1 cellular context compared by ENCODE assay signal in the genomic region with DNA sequence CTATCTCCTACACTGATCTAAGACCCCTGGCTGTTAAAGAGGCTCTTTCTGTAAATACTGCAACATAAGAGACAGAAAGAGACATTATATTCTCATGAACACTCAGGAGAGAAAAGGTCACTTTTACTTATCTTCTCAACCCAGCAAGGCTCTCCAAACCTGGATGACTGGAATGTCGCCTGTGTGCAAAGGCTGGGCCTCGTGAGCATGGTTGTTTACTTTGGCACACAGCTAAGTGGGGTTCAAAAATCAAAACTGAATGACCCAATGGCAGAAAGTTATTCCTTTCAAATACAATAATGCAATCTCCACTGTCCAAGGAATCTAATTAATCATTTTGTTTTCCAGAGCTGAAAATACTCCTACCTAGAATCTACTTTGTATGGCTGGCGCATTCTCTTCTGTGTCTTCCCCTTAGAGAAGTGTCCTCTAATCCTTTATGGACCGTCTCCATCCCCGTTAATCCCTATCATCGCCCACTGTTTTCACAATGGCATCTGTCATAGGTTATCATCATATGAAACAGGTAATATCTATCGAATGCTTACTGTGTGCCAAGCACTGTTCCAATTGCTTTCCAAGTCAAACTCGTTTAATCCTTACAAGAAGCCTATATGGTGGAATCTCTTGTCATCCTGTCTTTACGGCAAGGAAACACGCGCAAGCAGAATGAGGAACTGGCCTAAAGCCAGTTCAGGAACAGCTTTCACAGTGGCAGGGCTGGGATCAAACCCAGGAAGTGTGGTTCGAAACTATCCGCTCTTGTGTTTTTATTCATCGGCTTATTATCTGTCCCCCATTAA.
TF ChIP-seq lines count a peak whose summit lies in the region.

No MANE protein-coding gene starts in this region.

TF ChIP-seq in HepG2, 621 proteins besides CTCF, POLR2A, EP300 and RAD21 (continues in another document):
- TF ChIP-seq, protein P1, sequence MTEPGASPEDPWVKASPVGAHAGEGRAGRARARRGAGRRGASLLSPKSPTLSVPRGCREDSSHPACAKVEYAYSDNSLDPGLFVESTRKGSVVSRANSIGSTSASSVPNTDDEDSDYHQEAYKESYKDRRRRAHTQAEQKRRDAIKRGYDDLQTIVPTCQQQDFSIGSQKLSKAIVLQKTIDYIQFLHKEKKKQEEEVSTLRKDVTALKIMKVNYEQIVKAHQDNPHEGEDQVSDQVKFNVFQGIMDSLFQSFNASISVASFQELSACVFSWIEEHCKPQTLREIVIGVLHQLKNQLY (CRISPR knock-in tag; IDR thresholded peaks at IDR 0.05): peak; percentile 29; the same call in 1 of the 2 replicates
- TF ChIP-seq ZNF781 (CRISPR knock-in tag; IDR thresholded peaks at IDR 0.05; ENCODE audit: borderline replicate concordance, not compliant biosample characterization) (peak; percentile 30), GATAD2A (CRISPR knock-in tag; IDR thresholded peaks at IDR 0.05) (peak; percentile 33; the same call in 1 of the 2 replicates), NCOA2 (CRISPR knock-in tag; IDR thresholded peaks at IDR 0.05) (peak; percentile 32; the same call in 1 of the 2 replicates), HDAC1 (CRISPR knock-in tag; IDR thresholded peaks at IDR 0.05) (0 out of 2 replicates have a peak, but pooled peaks have one; percentile 17), ZSCAN30 (CRISPR knock-in tag; IDR thresholded peaks at IDR 0.05) (no peak), ZNF670 (CRISPR knock-in tag; IDR thresholded peaks at IDR 0.05; ENCODE audit: borderline replicate concordance) (no peak), HOXA3 (CRISPR knock-in tag; IDR thresholded peaks at IDR 0.05) (peak; percentile 51), HES4 (CRISPR knock-in tag; IDR thresholded peaks at IDR 0.05; ENCODE audit: borderline replicate concordance) (no peak), NFRKB (IDR thresholded peaks at IDR 0.05) (no peak), TEAD3 (CRISPR knock-in tag; optimal IDR thresholded peaks at IDR 0.05; ENCODE audit: borderline replicate concordance) (peak; percentile 78), ZNF552 (CRISPR knock-in tag; IDR thresholded peaks at IDR 0.05; ENCODE audit: borderline replicate concordance) (no peak), FOXJ3 (CRISPR knock-in tag; IDR thresholded peaks at IDR 0.05; ENCODE audit: borderline replicate concordance) (0 out of 2 replicates have a peak, but pooled peaks have one; percentile 26), NONO (IDR thresholded peaks at IDR 0.05) (no peak), NONO (CRISPR knock-in tag; conservative IDR thresholded peaks at IDR 0.05) (peak; percentile 60; the same call in 1 of the 2 replicates), FOXP1 (IDR thresholded peaks at IDR 0.05) (no peak), FOXP1 (CRISPR knock-in tag; IDR thresholded peaks at IDR 0.05) (peak; percentile 55), SALL1 (CRISPR knock-in tag; IDR thresholded peaks at IDR 0.05) (peak; percentile 48; the same call in 1 of the 2 replicates), NR2F6 (IDR thresholded peaks at IDR 0.05) (peak; percentile 19; the same call in 1 of the 2 replicates), NR2F6 (CRISPR knock-in tag; IDR thresholded peaks at IDR 0.05) (peak; percentile 39; the same call in 1 of the 2 replicates), ZFP1 (CRISPR knock-in tag; IDR thresholded peaks at IDR 0.05) (no peak), BCL6 (CRISPR knock-in tag; IDR thresholded peaks at IDR 0.05) (peak; percentile 59), ZNF256 (CRISPR knock-in tag; conservative IDR thresholded peaks at IDR 0.05) (0 out of 2 replicates have a peak, but pooled peaks have one; percentile 48), ZNF331 (CRISPR knock-in tag; IDR thresholded peaks at IDR 0.05) (peak; percentile 26), TBX2 (CRISPR knock-in tag; IDR thresholded peaks at IDR 0.05; ENCODE audit: borderline replicate concordance) (0 out of 2 replicates have a peak, but pooled peaks have one; percentile 29), ARNTL (CRISPR knock-in tag; IDR thresholded peaks at IDR 0.05) (peak; percentile 92), HNF4A (CRISPR knock-in tag; IDR thresholded peaks at IDR 0.05) (peak; percentile 74), HMG20A (CRISPR knock-in tag; IDR thresholded peaks at IDR 0.05; ENCODE audit: borderline replicate concordance) (peak; percentile 37; the same call in 1 of the 2 replicates), PPARG (CRISPR knock-in tag; conservative IDR thresholded peaks at IDR 0.05) (0 out of 2 replicates have a peak, but pooled peaks have one; percentile 15)
- TF ChIP-seq, protein P2, sequence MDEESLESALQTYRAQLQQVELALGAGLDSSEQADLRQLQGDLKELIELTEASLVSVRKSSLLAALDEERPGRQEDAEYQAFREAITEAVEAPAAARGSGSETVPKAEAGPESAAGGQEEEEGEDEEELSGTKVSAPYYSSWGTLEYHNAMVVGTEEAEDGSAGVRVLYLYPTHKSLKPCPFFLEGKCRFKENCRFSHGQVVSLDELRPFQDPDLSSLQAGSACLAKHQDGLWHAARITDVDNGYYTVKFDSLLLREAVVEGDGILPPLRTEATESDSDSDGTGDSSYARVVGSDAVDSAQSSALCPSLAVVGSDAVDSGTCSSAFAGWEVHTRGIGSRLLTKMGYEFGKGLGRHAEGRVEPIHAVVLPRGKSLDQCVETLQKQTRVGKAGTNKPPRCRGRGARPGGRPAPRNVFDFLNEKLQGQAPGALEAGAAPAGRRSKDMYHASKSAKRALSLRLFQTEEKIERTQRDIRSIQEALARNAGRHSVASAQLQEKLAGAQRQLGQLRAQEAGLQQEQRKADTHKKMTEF (CRISPR knock-in tag; IDR thresholded peaks at IDR 0.05): 0 out of 2 replicates have a peak, but pooled peaks have one; percentile 16
- TF ChIP-seq, protein P3, sequence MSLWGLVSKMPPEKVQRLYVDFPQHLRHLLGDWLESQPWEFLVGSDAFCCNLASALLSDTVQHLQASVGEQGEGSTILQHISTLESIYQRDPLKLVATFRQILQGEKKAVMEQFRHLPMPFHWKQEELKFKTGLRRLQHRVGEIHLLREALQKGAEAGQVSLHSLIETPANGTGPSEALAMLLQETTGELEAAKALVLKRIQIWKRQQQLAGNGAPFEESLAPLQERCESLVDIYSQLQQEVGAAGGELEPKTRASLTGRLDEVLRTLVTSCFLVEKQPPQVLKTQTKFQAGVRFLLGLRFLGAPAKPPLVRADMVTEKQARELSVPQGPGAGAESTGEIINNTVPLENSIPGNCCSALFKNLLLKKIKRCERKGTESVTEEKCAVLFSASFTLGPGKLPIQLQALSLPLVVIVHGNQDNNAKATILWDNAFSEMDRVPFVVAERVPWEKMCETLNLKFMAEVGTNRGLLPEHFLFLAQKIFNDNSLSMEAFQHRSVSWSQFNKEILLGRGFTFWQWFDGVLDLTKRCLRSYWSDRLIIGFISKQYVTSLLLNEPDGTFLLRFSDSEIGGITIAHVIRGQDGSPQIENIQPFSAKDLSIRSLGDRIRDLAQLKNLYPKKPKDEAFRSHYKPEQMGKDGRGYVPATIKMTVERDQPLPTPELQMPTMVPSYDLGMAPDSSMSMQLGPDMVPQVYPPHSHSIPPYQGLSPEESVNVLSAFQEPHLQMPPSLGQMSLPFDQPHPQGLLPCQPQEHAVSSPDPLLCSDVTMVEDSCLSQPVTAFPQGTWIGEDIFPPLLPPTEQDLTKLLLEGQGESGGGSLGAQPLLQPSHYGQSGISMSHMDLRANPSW (CRISPR knock-in tag; IDR thresholded peaks at IDR 0.05; ENCODE audit: borderline replicate concordance): no peak
- TF ChIP-seq, protein P4, sequence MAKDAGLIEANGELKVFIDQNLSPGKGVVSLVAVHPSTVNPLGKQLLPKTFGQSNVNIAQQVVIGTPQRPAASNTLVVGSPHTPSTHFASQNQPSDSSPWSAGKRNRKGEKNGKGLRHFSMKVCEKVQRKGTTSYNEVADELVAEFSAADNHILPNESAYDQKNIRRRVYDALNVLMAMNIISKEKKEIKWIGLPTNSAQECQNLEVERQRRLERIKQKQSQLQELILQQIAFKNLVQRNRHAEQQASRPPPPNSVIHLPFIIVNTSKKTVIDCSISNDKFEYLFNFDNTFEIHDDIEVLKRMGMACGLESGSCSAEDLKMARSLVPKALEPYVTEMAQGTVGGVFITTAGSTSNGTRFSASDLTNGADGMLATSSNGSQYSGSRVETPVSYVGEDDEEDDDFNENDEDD (CRISPR knock-in tag; IDR thresholded peaks at IDR 0.05; ENCODE audit: borderline replicate concordance): 0 out of 2 replicates have a peak, but pooled peaks have one; percentile 10
- TF ChIP-seq, protein P5, sequence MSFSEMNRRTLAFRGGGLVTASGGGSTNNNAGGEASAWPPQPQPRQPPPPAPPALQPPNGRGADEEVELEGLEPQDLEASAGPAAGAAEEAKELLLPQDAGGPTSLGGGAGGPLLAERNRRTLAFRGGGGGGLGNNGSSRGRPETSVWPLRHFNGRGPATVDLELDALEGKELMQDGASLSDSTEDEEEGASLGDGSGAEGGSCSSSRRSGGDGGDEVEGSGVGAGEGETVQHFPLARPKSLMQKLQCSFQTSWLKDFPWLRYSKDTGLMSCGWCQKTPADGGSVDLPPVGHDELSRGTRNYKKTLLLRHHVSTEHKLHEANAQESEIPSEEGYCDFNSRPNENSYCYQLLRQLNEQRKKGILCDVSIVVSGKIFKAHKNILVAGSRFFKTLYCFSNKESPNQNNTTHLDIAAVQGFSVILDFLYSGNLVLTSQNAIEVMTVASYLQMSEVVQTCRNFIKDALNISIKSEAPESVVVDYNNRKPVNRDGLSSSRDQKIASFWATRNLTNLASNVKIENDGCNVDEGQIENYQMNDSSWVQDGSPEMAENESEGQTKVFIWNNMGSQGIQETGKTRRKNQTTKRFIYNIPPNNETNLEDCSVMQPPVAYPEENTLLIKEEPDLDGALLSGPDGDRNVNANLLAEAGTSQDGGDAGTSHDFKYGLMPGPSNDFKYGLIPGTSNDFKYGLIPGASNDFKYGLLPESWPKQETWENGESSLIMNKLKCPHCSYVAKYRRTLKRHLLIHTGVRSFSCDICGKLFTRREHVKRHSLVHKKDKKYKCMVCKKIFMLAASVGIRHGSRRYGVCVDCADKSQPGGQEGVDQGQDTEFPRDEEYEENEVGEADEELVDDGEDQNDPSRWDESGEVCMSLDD (CRISPR knock-in tag; IDR thresholded peaks at IDR 0.05; ENCODE audit: borderline replicate concordance): peak; percentile 88; the same call in 1 of the 2 replicates
- TF ChIP-seq, protein P6, sequence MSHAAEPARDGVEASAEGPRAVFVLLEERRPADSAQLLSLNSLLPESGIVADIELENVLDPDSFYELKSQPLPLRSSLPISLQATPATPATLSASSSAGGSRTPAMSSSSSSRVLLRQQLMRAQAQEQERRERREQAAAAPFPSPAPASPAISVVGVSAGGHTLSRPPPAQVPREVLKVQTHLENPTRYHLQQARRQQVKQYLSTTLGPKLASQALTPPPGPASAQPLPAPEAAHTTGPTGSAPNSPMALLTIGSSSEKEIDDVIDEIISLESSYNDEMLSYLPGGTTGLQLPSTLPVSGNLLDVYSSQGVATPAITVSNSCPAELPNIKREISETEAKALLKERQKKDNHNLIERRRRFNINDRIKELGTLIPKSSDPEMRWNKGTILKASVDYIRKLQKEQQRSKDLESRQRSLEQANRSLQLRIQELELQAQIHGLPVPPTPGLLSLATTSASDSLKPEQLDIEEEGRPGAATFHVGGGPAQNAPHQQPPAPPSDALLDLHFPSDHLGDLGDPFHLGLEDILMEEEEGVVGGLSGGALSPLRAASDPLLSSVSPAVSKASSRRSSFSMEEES (CRISPR knock-in tag; IDR thresholded peaks at IDR 0.05): peak; percentile 87
- TF ChIP-seq, protein P7, sequence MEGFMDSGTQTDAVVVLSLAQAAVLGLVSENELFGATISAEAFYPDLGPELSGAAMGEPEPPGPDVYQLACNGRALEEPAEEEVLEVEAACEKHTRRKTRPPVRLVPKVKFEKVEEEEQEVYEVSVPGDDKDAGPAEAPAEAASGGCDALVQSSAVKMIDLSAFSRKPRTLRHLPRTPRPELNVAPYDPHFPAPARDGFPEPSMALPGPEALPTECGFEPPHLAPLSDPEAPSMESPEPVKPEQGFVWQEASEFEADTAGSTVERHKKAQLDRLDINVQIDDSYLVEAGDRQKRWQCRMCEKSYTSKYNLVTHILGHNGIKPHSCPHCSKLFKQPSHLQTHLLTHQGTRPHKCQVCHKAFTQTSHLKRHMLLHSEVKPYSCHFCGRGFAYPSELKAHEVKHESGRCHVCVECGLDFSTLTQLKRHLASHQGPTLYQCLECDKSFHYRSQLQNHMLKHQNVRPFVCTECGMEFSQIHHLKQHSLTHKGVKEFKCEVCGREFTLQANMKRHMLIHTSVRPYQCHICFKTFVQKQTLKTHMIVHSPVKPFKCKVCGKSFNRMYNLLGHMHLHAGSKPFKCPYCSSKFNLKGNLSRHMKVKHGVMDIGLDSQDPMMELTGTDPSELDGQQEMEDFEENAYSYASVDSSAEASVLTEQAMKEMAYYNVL (CRISPR knock-in tag; IDR thresholded peaks at IDR 0.05; ENCODE audit: borderline replicate concordance): no peak
- TF ChIP-seq, protein P8, sequence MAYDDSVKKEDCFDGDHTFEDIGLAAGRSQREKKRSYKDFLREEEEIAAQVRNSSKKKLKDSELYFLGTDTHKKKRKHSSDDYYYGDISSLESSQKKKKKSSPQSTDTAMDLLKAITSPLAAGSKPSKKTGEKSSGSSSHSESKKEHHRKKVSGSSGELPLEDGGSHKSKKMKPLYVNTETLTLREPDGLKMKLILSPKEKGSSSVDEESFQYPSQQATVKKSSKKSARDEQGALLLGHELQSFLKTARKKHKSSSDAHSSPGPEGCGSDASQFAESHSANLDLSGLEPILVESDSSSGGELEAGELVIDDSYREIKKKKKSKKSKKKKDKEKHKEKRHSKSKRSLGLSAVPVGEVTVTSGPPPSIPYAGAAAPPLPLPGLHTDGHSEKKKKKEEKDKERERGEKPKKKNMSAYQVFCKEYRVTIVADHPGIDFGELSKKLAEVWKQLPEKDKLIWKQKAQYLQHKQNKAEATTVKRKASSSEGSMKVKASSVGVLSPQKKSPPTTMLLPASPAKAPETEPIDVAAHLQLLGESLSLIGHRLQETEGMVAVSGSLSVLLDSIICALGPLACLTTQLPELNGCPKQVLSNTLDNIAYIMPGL (CRISPR knock-in tag; IDR thresholded peaks at IDR 0.05; ENCODE audit: borderline replicate concordance in 1 of 2, low read depth in 1 of 2): peak in 1 of 2 experiments; percentile 18; a peak in 1 of 4 replicates
- TF ChIP-seq, protein P9, sequence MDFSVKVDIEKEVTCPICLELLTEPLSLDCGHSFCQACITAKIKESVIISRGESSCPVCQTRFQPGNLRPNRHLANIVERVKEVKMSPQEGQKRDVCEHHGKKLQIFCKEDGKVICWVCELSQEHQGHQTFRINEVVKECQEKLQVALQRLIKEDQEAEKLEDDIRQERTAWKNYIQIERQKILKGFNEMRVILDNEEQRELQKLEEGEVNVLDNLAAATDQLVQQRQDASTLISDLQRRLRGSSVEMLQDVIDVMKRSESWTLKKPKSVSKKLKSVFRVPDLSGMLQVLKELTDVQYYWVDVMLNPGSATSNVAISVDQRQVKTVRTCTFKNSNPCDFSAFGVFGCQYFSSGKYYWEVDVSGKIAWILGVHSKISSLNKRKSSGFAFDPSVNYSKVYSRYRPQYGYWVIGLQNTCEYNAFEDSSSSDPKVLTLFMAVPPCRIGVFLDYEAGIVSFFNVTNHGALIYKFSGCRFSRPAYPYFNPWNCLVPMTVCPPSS (IDR thresholded peaks at IDR 0.05): no peak
